8 cellular contexts compared by ENCODE assay signal in the genomic region with DNA sequence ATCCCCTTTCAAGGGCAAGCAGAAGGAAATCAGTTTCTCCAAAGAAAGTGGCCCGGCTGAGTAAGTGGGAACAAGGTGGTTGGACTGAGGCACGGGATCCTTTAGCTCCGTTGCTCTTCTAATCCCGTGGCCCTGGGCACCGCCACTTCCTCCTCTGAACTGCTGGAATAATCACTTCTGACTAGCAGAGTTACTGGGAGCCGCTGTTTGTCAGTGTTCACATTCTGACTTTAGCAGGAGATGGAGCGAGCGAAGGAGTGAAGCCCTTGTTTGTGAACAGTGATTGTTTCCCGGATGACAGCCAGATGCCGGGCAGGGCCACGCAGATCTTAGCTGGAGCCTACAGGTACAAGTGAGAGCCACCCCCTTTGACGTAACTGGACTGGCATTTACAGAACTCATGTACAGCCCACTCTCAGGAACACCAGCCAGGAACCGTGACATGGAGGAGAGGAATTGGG. TPM values are rescaled to one million over a fixed set of nuclear protein-coding genes. Genes with fewer than 3 reads are reported as not detected.
DNase-seq lines count a peak whose midpoint lies in the region; ATAC-seq lines count a peak whose summit lies in the region.

No MANE protein-coding gene starts in this region.

- peaks cover 4 to 5% of the 10 kb centered on the region in 2 donors for H3K36me3 Mint-ChIP-seq in activated T-cell treated with anti-CD3 and anti-CD28 coated beads, Interleukin-2, amount 50 U/mL, for 72 hours (ENCODE audit: insufficient read depth in 2 of 2)
- no peaks in the 10 kb centered on the region for H3K36me3 Mint-ChIP-seq in naive B cell

- H3K27ac Mint-ChIP-seq in activated T-cell treated with anti-CD3 and anti-CD28 coated beads, Interleukin-2, amount 50 U/mL, for 72 hours, result no peak overlapping the region
- H3K27ac Mint-ChIP-seq in naive B cell, result peak overlapping the region in 4 of 6 donors; percentile 32 to 44 (median 38)

- 34 to 36% methylated on average over 13 of the region's 13 CpGs for WGBS in esophagus, 2 donors

- H3K4me3 ChIP-seq in SK-N-MC, result peak overlapping the region; percentile 90
- H3K4me3 ChIP-seq in esophagus (ENCODE audit: low read depth in 1 of 2, low read length in 2 of 2), result peak overlapping the region; percentile 86 to 90

- no peaks in the 10 kb centered on the region for H3K27me3 Mint-ChIP-seq in activated T-cell treated with anti-CD3 and anti-CD28 coated beads, Interleukin-2, amount 50 U/mL, for 72 hours (ENCODE audit: low read depth)
- H3K27me3 Mint-ChIP-seq in naive B cell, result no peaks in the 10 kb centered on the region

- H3K27me3 ChIP-seq in esophagus (ENCODE audit: control insufficient read depth in 1 of 2, insufficient read depth in 2 of 2, low read length in 2 of 2), result no peaks in the 10 kb centered on the region

- no peaks in the 10 kb centered on the region for H3K9me3 Mint-ChIP-seq in activated T-cell treated with anti-CD3 and anti-CD28 coated beads, Interleukin-2, amount 50 U/mL, for 72 hours
- no peaks in the 10 kb centered on the region for H3K9me3 Mint-ChIP-seq in naive B cell

- H3K4me1 Mint-ChIP-seq in activated T-cell treated with anti-CD3 and anti-CD28 coated beads, Interleukin-2, amount 50 U/mL, for 72 hours (ENCODE audit: low read depth), result peaks cover 57% of the 10 kb centered on the region
- peaks cover 22 to 30% (median 30%) of the 10 kb centered on the region in 3 donors for H3K4me1 Mint-ChIP-seq in naive B cell

- H3K9me3 ChIP-seq in SK-N-MC (ENCODE audit: low read depth, low read length) (no peaks in the 10 kb centered on the region), esophagus (ENCODE audit: control insufficient read depth in 2 of 2, insufficient read depth in 1 of 2, low read depth in 1 of 2, low read length in 1 of 2) (no peaks in the 10 kb centered on the region)

- no peak for ATAC-seq in activated T-cell treated with anti-CD3 and anti-CD28 coated beads, Interleukin-2, amount 50 U/mL, for 72 hours (replicated peaks in 1 of 2)
- no peak for ATAC-seq in naive B cell (ENCODE audit: low read depth in 2 of 2)
- no peak for ATAC-seq in HG03108 (IDR thresholded peaks at IDR 0.05; ENCODE audit: unreplicated experiment)
- no peak for ATAC-seq in HG02610 (IDR thresholded peaks at IDR 0.05; ENCODE audit: unreplicated experiment)
- no peak for ATAC-seq in GM21447 (IDR thresholded peaks at IDR 0.05; ENCODE audit: unreplicated experiment)

- no peak for DNase-seq in activated T-cell treated with anti-CD3 and anti-CD28 coated beads, Interleukin-2, amount 50 U/mL, for 72 hours
- DNase-seq in activated T-cell treated with anti-CD3 and anti-CD28 coated beads, Interleukin-2, amount 50 U/mL, for 48 hours, result no peak
- no peak for DNase-seq in SK-N-MC (ENCODE audit: low read depth, low spot score)
- DNase-seq in naive B cell, result no peak

- H3K36me3 ChIP-seq in SK-N-MC (ENCODE audit: insufficient read depth, low read length) (peaks cover 18% of the 10 kb centered on the region; the same call in 1 of the 2 replicates), esophagus (ENCODE audit: control insufficient read depth in 2 of 2, insufficient read depth in 2 of 2, low read length in 1 of 2) (peaks cover 2 to 3% of the 10 kb centered on the region in 2 donors)

- peak overlapping the region; percentile 62 to 72 for H3K4me3 Mint-ChIP-seq in activated T-cell treated with anti-CD3 and anti-CD28 coated beads, Interleukin-2, amount 50 U/mL, for 72 hours
- H3K4me3 Mint-ChIP-seq in naive B cell, result peak overlapping the region; percentile 65 to 95 (median 87)

- H3K27ac ChIP-seq in SK-N-MC, result no peak overlapping the region
- H3K27ac ChIP-seq in esophagus (ENCODE audit: low read depth in 2 of 2, low read length in 1 of 2), result peak overlapping the region in 1 of 2 donors; percentile 88

- H3K9ac ChIP-seq in SK-N-MC (ENCODE audit: insufficient read length), result peak overlapping the region; percentile 83

- H3K4me1 ChIP-seq in esophagus (ENCODE audit: control insufficient read depth in 2 of 2, insufficient read depth in 2 of 2, low read length in 1 of 2), result peaks cover 0 to 15% of the 10 kb centered on the region in 2 donors

RNA-seq across cellular contexts. Expression of a gene that starts 1.3 kb away (rescaled TPM):
- 10 to 100 TPM; 29.7 to 32.9 TPM for total RNA-seq in activated T-cell treated with anti-CD3 and anti-CD28 coated beads, Interleukin-2, amount 50 U/mL, for 72 hours
- polyA plus RNA-seq in esophagus, result 1 to 10 TPM; 3.7 to 3.8 TPM
- polyA plus RNA-seq in naive B cell (ENCODE audit: low read depth in 6 of 6), result 1 to 10 TPM; 2.8 to 6.6 (median 4.6) TPM
